ENCODE assay signal across 24 cellular contexts in genomic region chr2:157124731-157125130, GRCh38.
"Had no signal": no experiment of that assay in that cellular context is flagged by ENCODE, and none has a peak within 500 bp of the region (broad histone marks: within the 10 kb centered on the region; RNA-seq: fewer than 3 reads in every experiment).

No MANE protein-coding gene starts in this region.

- ATAC-seq: activated CD4-positive, CD25-positive, alpha-beta regulatory T cell treated with anti-CD3 and anti-CD28 coated beads, Interleukin-2, amount 50 U/mL, for 24 hours; activated CD8-positive, alpha-beta T cell treated with anti-CD3 and anti-CD28 coated beads for 36 hours; activated T-cell treated with anti-CD3 and anti-CD28 coated beads, Interleukin-2, amount 50 U/mL, for 72 hours; body of pancreas; Panc1; Right ventricle myocardium inferior had no signal

- H3K27ac Mint-ChIP-seq: activated CD8-positive, alpha-beta T cell treated with anti-CD3 and anti-CD28 coated beads for 36 hours; activated naive CD8-positive, alpha-beta T cell treated with anti-CD3 and anti-CD28 coated beads, Interleukin-2, amount 10 ng/mL, durations not matched to agents 7 days and 5 days; activated T-cell treated with anti-CD3 and anti-CD28 coated beads, Interleukin-2, amount 50 U/mL, for 72 hours; activated T-helper 2 cell treated with anti-CD3 and anti-CD28 coated beads, Interferon-gamma antibody, Interleukin-2, Interleukin-4, amounts not matched to agents 10 μg/mL and 5 μg/mL and 100 μg/mL, durations not matched to agents 14 hours and 24 hours and 36 hours; T-helper 1 cell treated with Interleukin-12 subunit alpha and Interleukin-12 subunit beta and Interleukin-4 antibody, amounts not matched to agents 30 μg/mL and 1 μg/mL, for 36 hours had no signal

- H3K36me3 Mint-ChIP-seq: activated naive CD8-positive, alpha-beta T cell treated with anti-CD3 and anti-CD28 coated beads, Interleukin-2, amount 10 ng/mL, durations not matched to agents 7 days and 5 days had no signal

- H3K4me1 Mint-ChIP-seq: activated naive CD8-positive, alpha-beta T cell treated with anti-CD3 and anti-CD28 coated beads, Interleukin-2, amount 10 ng/mL, durations not matched to agents 7 days and 5 days had no signal

- H3K9me3 Mint-ChIP-seq: activated CD8-positive, alpha-beta T cell treated with anti-CD3 and anti-CD28 coated beads for 36 hours; activated naive CD8-positive, alpha-beta T cell treated with anti-CD3 and anti-CD28 coated beads, Interleukin-2, amount 10 ng/mL, durations not matched to agents 7 days and 5 days; activated T-helper 2 cell treated with anti-CD3 and anti-CD28 coated beads, Interferon-gamma antibody, Interleukin-2, Interleukin-4, amounts not matched to agents 10 μg/mL and 5 μg/mL and 100 μg/mL, durations not matched to agents 14 hours and 24 hours and 36 hours; T-helper 1 cell treated with Interleukin-12 subunit alpha and Interleukin-12 subunit beta and Interleukin-4 antibody, amounts not matched to agents 30 μg/mL and 1 μg/mL, for 36 hours had no signal

- H3K4me3 ChIP-seq: ascending aorta, body of pancreas had no signal

- H3K27me3 ChIP-seq: ascending aorta, body of pancreas had no signal

- H3K4me2 ChIP-seq: KMS-11 had no signal

- H3K27me3 Mint-ChIP-seq: activated CD8-positive, alpha-beta T cell treated with anti-CD3 and anti-CD28 coated beads for 36 hours had no signal

- H3K36me3 ChIP-seq: ascending aorta had no signal

- H3K4me3 Mint-ChIP-seq: activated CD8-positive, alpha-beta T cell treated with anti-CD3 and anti-CD28 coated beads for 36 hours; activated naive CD8-positive, alpha-beta T cell treated with anti-CD3 and anti-CD28 coated beads, Interleukin-2, amount 10 ng/mL, durations not matched to agents 7 days and 5 days; activated T-cell treated with anti-CD3 and anti-CD28 coated beads, Interleukin-2, amount 50 U/mL, for 72 hours; T-helper 1 cell treated with Interleukin-12 subunit alpha and Interleukin-12 subunit beta and Interleukin-4 antibody, amounts not matched to agents 30 μg/mL and 1 μg/mL, for 36 hours had no signal

- H3K4me1 ChIP-seq: ascending aorta, body of pancreas had no signal

- H3K9me3 ChIP-seq: ascending aorta, body of pancreas had no signal

- H3K27ac ChIP-seq: ascending aorta, body of pancreas, KMS-11 had no signal

- DNase-seq: activated CD4-positive, alpha-beta T cell treated with anti-CD3 and anti-CD28 coated beads for 4 hours; activated CD8-positive, alpha-beta memory T cell treated with anti-CD3 and anti-CD28 coated beads, Interleukin-2, amount 50 U/mL, for 4 hours; activated CD8-positive, alpha-beta T cell treated with anti-CD3 and anti-CD28 coated beads for 36 hours; activated naive CD4-positive, alpha-beta T cell treated with anti-CD3 and anti-CD28 coated beads, Interleukin-2, amount 50 U/mL, for 16 hours; activated naive CD8-positive, alpha-beta T cell treated with anti-CD3 and anti-CD28 coated beads, Interleukin-2, amount 10 ng/mL, durations not matched to agents 7 days and 5 days; activated T-cell treated with anti-CD3 and anti-CD28 coated beads, Interleukin-2, amount 50 U/mL, for 72 hours; body of pancreas; NCI-H1092; NCI-H1417; NCI-H1930; NCI-H2107; NCI-H2171 treated with DMSO at 0.1 percent for 48 hours; NCI-H226; NCI-H526; NCI-H82; OCI-M1; RPMI8226 had no signal
